1 cellular context compared by ENCODE assay signal in the genomic region with DNA sequence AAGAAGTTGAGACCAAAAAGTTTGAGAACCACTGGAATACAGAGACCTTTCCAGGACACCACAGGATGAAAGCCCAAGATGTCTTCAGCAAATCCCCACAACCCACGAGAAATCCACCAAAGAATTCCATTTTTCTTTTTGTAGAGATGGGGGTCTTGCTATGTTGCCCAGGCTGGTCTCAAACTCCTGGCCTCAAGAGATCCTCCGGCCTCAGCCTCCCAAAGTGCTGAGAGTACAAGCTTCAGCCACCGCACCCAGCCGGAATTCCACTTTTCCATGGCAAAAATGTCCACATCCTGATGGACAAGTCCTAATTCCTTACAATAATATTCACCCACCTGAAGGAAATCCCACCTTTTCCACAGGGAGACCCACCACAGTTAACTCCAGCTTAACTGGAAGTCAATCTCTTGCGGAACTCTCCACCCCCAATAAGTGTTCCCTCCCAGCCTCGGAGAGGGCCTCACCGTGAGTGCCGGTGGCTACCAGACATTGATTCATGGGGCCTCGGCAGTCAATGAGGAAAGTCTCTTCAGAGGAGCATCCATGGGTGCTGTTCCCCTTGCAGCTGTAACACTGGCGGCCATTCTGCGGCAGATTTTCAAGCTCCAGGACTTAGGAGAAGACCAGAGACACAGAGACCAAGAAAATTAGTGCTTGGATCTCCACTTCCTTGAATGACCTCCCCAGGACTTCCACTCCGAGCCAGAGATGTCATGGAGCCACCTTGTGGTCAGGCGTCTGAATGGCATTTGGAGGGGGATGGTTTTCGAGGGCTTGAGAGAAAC.
TF ChIP-seq lines count a peak whose summit lies in the region.

No MANE protein-coding gene starts in this region.

TF ChIP-seq in HEK293T, 16 proteins besides CTCF, POLR2A, EP300 and RAD21:
- no peak for TF ChIP-seq FOXM1 (IDR thresholded peaks at IDR 0.05; ENCODE audit: borderline replicate concordance)
- no peak for TF ChIP-seq NFRKB (IDR thresholded peaks at IDR 0.05)
- TF ChIP-seq, protein P1, sequence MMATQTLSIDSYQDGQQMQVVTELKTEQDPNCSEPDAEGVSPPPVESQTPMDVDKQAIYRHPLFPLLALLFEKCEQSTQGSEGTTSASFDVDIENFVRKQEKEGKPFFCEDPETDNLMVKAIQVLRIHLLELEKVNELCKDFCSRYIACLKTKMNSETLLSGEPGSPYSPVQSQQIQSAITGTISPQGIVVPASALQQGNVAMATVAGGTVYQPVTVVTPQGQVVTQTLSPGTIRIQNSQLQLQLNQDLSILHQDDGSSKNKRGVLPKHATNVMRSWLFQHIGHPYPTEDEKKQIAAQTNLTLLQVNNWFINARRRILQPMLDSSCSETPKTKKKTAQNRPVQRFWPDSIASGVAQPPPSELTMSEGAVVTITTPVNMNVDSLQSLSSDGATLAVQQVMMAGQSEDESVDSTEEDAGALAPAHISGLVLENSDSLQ (IDR thresholded peaks at IDR 0.05), result peak; percentile 77
- no peak for TF ChIP-seq ARNT (IDR thresholded peaks at IDR 0.05)
- no peak for TF ChIP-seq CTBP1 (IDR thresholded peaks at IDR 0.05; ENCODE audit: borderline replicate concordance)
- no peak for TF ChIP-seq FOXK2 (IDR thresholded peaks at IDR 0.05)
